In the genomic region with DNA sequence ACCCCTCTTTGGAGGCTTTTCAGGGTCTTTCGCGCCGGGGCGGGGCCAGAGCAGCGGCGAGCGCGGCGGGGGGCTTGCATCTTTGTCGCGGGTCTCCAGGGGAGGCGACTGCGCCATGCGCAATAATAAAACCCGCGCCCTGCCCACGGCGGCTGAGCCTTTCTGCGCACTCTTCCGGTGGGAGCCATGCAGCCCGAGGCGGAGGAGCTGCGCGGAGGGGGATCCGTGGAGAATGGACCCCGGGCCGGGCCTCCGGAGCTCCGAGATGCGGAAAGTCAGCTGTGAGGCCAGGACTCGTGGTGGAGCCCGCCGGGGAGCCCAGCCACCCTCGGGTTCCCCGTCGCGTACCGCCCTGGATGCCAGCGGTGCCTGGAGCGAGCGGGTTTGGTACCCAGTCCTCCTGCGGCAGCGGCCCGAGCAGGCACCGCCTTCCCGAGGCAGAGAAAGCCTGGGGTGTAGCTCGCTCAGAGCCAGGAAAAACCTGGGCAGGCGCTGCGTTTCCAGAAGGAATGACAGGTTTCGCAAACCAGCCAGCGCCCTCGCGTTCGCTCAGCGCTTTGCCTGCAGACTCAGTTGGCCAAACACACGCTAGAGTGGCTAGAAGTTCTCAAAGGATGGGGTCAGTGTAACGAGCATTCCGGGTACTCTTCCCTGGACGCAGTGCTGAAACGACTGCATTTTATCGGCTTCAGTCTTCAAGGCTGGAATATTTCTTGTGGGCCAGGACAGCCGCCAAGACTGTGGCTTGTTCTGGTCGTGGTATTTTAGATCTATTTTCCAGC, we compare ENCODE assay signal across 1 cellular context.
A peak's percentile ranks its signal among the peaks of the same experiment; 100 is the strongest.
TF ChIP-seq lines count a peak whose summit lies in the region.

No MANE protein-coding gene starts in this region.

TF ChIP-seq in HepG2, 621 proteins besides CTCF, POLR2A, EP300 and RAD21 (continued from another document and continues in another):
- no peak for TF ChIP-seq MEIS1 (CRISPR knock-in tag; IDR thresholded peaks at IDR 0.05; ENCODE audit: borderline replicate concordance)
- no peak for TF ChIP-seq SATB2 (CRISPR knock-in tag; IDR thresholded peaks at IDR 0.05)
- no peak for TF ChIP-seq ZEB1 (IDR thresholded peaks at IDR 0.05; ENCODE audit: insufficient replicate concordance, low read depth)
- TF ChIP-seq, protein P1, sequence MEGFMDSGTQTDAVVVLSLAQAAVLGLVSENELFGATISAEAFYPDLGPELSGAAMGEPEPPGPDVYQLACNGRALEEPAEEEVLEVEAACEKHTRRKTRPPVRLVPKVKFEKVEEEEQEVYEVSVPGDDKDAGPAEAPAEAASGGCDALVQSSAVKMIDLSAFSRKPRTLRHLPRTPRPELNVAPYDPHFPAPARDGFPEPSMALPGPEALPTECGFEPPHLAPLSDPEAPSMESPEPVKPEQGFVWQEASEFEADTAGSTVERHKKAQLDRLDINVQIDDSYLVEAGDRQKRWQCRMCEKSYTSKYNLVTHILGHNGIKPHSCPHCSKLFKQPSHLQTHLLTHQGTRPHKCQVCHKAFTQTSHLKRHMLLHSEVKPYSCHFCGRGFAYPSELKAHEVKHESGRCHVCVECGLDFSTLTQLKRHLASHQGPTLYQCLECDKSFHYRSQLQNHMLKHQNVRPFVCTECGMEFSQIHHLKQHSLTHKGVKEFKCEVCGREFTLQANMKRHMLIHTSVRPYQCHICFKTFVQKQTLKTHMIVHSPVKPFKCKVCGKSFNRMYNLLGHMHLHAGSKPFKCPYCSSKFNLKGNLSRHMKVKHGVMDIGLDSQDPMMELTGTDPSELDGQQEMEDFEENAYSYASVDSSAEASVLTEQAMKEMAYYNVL (CRISPR knock-in tag; IDR thresholded peaks at IDR 0.05; ENCODE audit: borderline replicate concordance): no peak
- TF ChIP-seq, protein P2, sequence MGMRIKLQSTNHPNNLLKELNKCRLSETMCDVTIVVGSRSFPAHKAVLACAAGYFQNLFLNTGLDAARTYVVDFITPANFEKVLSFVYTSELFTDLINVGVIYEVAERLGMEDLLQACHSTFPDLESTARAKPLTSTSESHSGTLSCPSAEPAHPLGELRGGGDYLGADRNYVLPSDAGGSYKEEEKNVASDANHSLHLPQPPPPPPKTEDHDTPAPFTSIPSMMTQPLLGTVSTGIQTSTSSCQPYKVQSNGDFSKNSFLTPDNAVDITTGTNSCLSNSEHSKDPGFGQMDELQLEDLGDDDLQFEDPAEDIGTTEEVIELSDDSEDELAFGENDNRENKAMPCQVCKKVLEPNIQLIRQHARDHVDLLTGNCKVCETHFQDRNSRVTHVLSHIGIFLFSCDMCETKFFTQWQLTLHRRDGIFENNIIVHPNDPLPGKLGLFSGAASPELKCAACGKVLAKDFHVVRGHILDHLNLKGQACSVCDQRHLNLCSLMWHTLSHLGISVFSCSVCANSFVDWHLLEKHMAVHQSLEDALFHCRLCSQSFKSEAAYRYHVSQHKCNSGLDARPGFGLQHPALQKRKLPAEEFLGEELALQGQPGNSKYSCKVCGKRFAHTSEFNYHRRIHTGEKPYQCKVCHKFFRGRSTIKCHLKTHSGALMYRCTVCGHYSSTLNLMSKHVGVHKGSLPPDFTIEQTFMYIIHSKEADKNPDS (CRISPR knock-in tag; IDR thresholded peaks at IDR 0.05): no peak
- no peak for TF ChIP-seq ELF3 (CRISPR knock-in tag; IDR thresholded peaks at IDR 0.05)
- TF ChIP-seq ZFP62 (CRISPR knock-in tag; IDR thresholded peaks at IDR 0.05): no peak
- TF ChIP-seq ZNF510 (CRISPR knock-in tag; IDR thresholded peaks at IDR 0.05; ENCODE audit: low read depth): no peak
- TF ChIP-seq ZFX (CRISPR knock-in tag; IDR thresholded peaks at IDR 0.05; ENCODE audit: low read depth): no peak
- TF ChIP-seq, protein P3, sequence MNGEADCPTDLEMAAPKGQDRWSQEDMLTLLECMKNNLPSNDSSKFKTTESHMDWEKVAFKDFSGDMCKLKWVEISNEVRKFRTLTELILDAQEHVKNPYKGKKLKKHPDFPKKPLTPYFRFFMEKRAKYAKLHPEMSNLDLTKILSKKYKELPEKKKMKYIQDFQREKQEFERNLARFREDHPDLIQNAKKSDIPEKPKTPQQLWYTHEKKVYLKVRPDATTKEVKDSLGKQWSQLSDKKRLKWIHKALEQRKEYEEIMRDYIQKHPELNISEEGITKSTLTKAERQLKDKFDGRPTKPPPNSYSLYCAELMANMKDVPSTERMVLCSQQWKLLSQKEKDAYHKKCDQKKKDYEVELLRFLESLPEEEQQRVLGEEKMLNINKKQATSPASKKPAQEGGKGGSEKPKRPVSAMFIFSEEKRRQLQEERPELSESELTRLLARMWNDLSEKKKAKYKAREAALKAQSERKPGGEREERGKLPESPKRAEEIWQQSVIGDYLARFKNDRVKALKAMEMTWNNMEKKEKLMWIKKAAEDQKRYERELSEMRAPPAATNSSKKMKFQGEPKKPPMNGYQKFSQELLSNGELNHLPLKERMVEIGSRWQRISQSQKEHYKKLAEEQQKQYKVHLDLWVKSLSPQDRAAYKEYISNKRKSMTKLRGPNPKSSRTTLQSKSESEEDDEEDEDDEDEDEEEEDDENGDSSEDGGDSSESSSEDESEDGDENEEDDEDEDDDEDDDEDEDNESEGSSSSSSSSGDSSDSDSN (CRISPR knock-in tag; IDR thresholded peaks at IDR 0.05): no peak; the same call in none of the 2 replicates
- TF ChIP-seq ZNF777 (CRISPR knock-in tag; IDR thresholded peaks at IDR 0.05): no peak
- TF ChIP-seq, protein P4, sequence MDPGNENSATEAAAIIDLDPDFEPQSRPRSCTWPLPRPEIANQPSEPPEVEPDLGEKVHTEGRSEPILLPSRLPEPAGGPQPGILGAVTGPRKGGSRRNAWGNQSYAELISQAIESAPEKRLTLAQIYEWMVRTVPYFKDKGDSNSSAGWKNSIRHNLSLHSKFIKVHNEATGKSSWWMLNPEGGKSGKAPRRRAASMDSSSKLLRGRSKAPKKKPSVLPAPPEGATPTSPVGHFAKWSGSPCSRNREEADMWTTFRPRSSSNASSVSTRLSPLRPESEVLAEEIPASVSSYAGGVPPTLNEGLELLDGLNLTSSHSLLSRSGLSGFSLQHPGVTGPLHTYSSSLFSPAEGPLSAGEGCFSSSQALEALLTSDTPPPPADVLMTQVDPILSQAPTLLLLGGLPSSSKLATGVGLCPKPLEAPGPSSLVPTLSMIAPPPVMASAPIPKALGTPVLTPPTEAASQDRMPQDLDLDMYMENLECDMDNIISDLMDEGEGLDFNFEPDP (CRISPR knock-in tag; conservative IDR thresholded peaks at IDR 0.05): 0 out of 2 replicates have a peak, but pooled peaks have one; percentile 37
- TF ChIP-seq HHEX (CRISPR knock-in tag; IDR thresholded peaks at IDR 0.05): no peak
- TF ChIP-seq NRL (CRISPR knock-in tag; IDR thresholded peaks at IDR 0.05; ENCODE audit: borderline replicate concordance): peak; percentile 42; the same call in 1 of the 2 replicates
- TF ChIP-seq TBX2 (CRISPR knock-in tag; IDR thresholded peaks at IDR 0.05; ENCODE audit: borderline replicate concordance): no peak
- no peak for TF ChIP-seq ZBTB3 (CRISPR knock-in tag; IDR thresholded peaks at IDR 0.05; ENCODE audit: borderline replicate concordance, low read depth)
- no peak for TF ChIP-seq DR1 (CRISPR knock-in tag; IDR thresholded peaks at IDR 0.05)
- TF ChIP-seq RXRB (CRISPR knock-in tag; IDR thresholded peaks at IDR 0.05; ENCODE audit: borderline replicate concordance): no peak
- TF ChIP-seq CCDC6 (CRISPR knock-in tag; IDR thresholded peaks at IDR 0.05): no peak
- TF ChIP-seq, protein P5, sequence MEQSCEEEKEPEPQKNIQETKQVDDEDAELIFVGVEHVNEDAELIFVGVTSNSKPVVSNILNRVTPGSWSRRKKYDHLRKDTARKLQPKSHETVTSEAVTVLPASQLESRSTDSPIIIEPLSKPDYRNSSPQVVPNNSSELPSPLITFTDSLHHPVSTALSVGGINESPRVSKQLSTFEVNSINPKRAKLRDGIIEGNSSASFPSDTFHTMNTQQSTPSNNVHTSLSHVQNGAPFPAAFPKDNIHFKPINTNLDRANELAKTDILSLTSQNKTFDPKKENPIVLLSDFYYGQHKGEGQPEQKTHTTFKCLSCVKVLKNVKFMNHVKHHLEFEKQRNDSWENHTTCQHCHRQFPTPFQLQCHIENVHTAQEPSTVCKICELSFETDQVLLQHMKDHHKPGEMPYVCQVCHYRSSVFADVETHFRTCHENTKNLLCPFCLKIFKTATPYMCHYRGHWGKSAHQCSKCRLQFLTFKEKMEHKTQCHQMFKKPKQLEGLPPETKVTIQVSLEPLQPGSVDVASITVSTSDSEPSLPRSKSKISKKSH (CRISPR knock-in tag; IDR thresholded peaks at IDR 0.05; ENCODE audit: borderline replicate concordance): no peak
- TF ChIP-seq, protein P6, sequence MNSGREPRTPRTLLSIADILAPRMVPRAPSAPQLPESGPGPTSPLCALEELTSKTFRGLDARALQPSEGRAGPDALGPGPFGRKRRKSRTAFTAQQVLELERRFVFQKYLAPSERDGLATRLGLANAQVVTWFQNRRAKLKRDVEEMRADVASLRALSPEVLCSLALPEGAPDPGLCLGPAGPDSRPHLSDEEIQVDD (CRISPR knock-in tag; IDR thresholded peaks at IDR 0.05; ENCODE audit: borderline replicate concordance): no peak
- no peak for TF ChIP-seq MED8 (CRISPR knock-in tag; IDR thresholded peaks at IDR 0.05; ENCODE audit: insufficient replicate concordance)
- peak; percentile 39 for TF ChIP-seq HNRNPLL (IDR thresholded peaks at IDR 0.05; ENCODE audit: low read depth, low read length, poor library complexity, severe bottlenecking)
- TF ChIP-seq SPEN (CRISPR knock-in tag; IDR thresholded peaks at IDR 0.05; ENCODE audit: low read depth): no peak
- peak; percentile 44; the same call in 1 of the 2 replicates for TF ChIP-seq ZNF619 (CRISPR knock-in tag; IDR thresholded peaks at IDR 0.05)
- TF ChIP-seq ZNF326 (CRISPR knock-in tag; IDR thresholded peaks at IDR 0.05; ENCODE audit: borderline replicate concordance): no peak
- TF ChIP-seq, protein P7, sequence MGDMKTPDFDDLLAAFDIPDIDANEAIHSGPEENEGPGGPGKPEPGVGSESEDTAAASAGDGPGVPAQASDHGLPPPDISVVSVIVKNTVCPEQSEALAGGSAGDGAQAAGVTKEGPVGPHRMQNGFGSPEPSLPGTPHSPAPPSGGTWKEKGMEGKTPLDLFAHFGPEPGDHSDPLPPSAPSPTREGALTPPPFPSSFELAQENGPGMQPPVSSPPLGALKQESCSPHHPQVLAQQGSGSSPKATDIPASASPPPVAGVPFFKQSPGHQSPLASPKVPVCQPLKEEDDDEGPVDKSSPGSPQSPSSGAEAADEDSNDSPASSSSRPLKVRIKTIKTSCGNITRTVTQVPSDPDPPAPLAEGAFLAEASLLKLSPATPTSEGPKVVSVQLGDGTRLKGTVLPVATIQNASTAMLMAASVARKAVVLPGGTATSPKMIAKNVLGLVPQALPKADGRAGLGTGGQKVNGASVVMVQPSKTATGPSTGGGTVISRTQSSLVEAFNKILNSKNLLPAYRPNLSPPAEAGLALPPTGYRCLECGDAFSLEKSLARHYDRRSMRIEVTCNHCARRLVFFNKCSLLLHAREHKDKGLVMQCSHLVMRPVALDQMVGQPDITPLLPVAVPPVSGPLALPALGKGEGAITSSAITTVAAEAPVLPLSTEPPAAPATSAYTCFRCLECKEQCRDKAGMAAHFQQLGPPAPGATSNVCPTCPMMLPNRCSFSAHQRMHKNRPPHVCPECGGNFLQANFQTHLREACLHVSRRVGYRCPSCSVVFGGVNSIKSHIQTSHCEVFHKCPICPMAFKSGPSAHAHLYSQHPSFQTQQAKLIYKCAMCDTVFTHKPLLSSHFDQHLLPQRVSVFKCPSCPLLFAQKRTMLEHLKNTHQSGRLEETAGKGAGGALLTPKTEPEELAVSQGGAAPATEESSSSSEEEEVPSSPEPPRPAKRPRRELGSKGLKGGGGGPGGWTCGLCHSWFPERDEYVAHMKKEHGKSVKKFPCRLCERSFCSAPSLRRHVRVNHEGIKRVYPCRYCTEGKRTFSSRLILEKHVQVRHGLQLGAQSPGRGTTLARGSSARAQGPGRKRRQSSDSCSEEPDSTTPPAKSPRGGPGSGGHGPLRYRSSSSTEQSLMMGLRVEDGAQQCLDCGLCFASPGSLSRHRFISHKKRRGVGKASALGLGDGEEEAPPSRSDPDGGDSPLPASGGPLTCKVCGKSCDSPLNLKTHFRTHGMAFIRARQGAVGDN (CRISPR knock-in tag; IDR thresholded peaks at IDR 0.05): peak; percentile 65
- TF ChIP-seq ZNF792 (CRISPR knock-in tag; IDR thresholded peaks at IDR 0.05): no peak
- peak; percentile 26; the same call in 1 of the 2 replicates for TF ChIP-seq SALL1 (CRISPR knock-in tag; IDR thresholded peaks at IDR 0.05)
- no peak for TF ChIP-seq HOXA5 (CRISPR knock-in tag; IDR thresholded peaks at IDR 0.05)
- TF ChIP-seq, protein P8, sequence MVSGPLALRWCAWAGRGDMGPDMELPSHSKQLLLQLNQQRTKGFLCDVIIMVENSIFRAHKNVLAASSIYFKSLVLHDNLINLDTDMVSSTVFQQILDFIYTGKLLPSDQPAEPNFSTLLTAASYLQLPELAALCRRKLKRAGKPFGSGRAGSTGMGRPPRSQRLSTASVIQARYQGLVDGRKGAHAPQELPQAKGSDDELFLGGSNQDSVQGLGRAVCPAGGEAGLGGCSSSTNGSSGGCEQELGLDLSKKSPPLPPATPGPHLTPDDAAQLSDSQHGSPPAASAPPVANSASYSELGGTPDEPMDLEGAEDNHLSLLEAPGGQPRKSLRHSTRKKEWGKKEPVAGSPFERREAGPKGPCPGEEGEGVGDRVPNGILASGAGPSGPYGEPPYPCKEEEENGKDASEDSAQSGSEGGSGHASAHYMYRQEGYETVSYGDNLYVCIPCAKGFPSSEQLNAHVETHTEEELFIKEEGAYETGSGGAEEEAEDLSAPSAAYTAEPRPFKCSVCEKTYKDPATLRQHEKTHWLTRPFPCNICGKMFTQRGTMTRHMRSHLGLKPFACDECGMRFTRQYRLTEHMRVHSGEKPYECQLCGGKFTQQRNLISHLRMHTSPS (CRISPR knock-in tag; IDR thresholded peaks at IDR 0.05; ENCODE audit: low read depth): no peak
- no peak for TF ChIP-seq RAD51 (IDR thresholded peaks at IDR 0.05; ENCODE audit: borderline replicate concordance)
- TF ChIP-seq ZNF441 (CRISPR knock-in tag; IDR thresholded peaks at IDR 0.05; ENCODE audit: borderline replicate concordance): no peak
- no peak for TF ChIP-seq ZNF30 (CRISPR knock-in tag; IDR thresholded peaks at IDR 0.05)
- no peak for TF ChIP-seq ZNF256 (CRISPR knock-in tag; conservative IDR thresholded peaks at IDR 0.05)
- no peak for TF ChIP-seq ZNF572 (CRISPR knock-in tag; IDR thresholded peaks at IDR 0.05)
- TF ChIP-seq NFKBIZ (CRISPR knock-in tag; IDR thresholded peaks at IDR 0.05): no peak
- no peak for TF ChIP-seq HDAC2 (CRISPR knock-in tag; IDR thresholded peaks at IDR 0.05)
- no peak for TF ChIP-seq ZNF75D (CRISPR knock-in tag; IDR thresholded peaks at IDR 0.05; ENCODE audit: borderline replicate concordance)
- TF ChIP-seq, protein P9, sequence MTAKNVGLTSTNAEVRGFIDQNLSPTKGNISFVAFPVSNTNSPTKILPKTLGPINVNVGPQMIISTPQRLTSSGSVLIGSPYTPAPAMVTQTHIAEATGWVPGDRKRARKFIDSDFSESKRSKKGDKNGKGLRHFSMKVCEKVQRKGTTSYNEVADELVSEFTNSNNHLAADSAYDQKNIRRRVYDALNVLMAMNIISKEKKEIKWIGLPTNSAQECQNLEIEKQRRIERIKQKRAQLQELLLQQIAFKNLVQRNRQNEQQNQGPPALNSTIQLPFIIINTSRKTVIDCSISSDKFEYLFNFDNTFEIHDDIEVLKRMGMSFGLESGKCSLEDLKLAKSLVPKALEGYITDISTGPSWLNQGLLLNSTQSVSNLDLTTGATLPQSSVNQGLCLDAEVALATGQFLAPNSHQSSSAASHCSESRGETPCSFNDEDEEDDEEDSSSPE (CRISPR knock-in tag; IDR thresholded peaks at IDR 0.05): no peak
- TF ChIP-seq HNRNPH1 (optimal IDR thresholded peaks at IDR 0.05; ENCODE audit: low read depth, low read length): no peak
